In the genomic region with DNA sequence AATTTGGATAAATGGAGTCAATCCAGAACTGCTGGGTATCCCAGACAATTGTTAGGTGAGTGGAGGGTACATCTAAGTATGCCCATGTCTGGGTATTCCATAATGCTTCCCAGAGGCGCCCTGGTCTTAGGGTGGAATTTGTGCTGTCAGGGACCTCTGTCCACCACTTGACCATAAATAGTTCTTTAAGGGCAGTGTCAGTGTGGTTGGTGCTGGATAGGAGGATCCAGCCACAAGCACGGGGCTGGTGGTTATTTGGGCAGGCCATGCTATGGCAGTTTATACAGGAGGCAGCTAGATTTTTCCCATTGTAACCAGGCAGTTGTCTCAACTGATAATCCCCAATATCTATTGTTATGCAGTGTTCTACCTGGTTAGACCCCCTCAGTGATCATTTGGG, we compare ENCODE assay signal across 36 cellular contexts.
"Had no signal": no experiment of that assay in that cellular context is flagged by ENCODE, and none has a peak within 500 bp of the region (broad histone marks: within the 10 kb centered on the region; RNA-seq: fewer than 3 reads in every experiment).

No MANE protein-coding gene starts in this region.

- ATAC-seq: activated CD8-positive, alpha-beta T cell treated with anti-CD3 and anti-CD28 coated beads for 36 hours; activated naive CD4-positive, alpha-beta T cell treated with anti-CD3 and anti-CD28 coated beads, Interleukin-2, amount 50 U/mL, for 72 hours; activated T-cell treated with anti-CD3 and anti-CD28 coated beads, Interleukin-2, amount 50 U/mL, for 4 hours; activated T-cell treated with anti-CD3 and anti-CD28 coated beads, Interleukin-2, amount 50 U/mL, for 72 hours; activated T-helper 17 cell treated with anti-CD3 and anti-CD28 coated beads, Interleukin-2, amount 50 U/mL, for 72 hours; body of pancreas had no signal

- H3K36me3 ChIP-seq: adrenal gland, brain microvascular endothelial cell, breast epithelium, cardiac muscle cell had no signal

- H3K4me1 ChIP-seq: adrenal gland, body of pancreas, breast epithelium had no signal

- H3K4me3 ChIP-seq: adrenal gland, body of pancreas, breast epithelium, cardiac muscle cell had no signal

- FAIRE-seq: astrocyte, TTC549 had no signal

- H3K9me3 ChIP-seq: adrenal gland, body of pancreas, breast epithelium had no signal

- H3K27ac ChIP-seq: adrenal gland, body of pancreas, brain microvascular endothelial cell, breast epithelium, cardiac muscle cell, VCaP had no signal

- H3K27me3 ChIP-seq: adrenal gland, body of pancreas, brain microvascular endothelial cell, breast epithelium, cardiac muscle cell had no signal

- DNase-seq: activated B cell treated with CpG ODN at 0.5 μM for 24 hours; activated CD4-positive, alpha-beta memory T cell treated with anti-CD3 and anti-CD28 coated beads for 36 hours; activated CD4-positive, alpha-beta T cell treated with anti-CD3 and anti-CD28 coated beads for 4 hours; activated CD4-positive, alpha-beta T cell treated with anti-CD3 and anti-CD28 coated beads, Interleukin-2, amount 10 ng/mL, durations not matched to agents 24 days and 14 days; activated CD4-positive, alpha-beta T cell treated with anti-CD3 and anti-CD28 coated beads, Interleukin-2, amount 50 U/mL, for 1 hour; activated CD4-positive, alpha-beta T cell treated with anti-CD3 and anti-CD28 coated beads, Interleukin-2, amount 50 U/mL, for 4 hours; activated CD4-positive, CD25-positive, alpha-beta regulatory T cell treated with anti-CD3 and anti-CD28 coated beads, Interleukin-2, amount 50 U/mL, for 72 hours; activated CD8-positive, alpha-beta memory T cell treated with anti-CD3 and anti-CD28 coated beads, Interleukin-2, amount 50 U/mL, for 4 hours; activated CD8-positive, alpha-beta T cell treated with anti-CD3 and anti-CD28 coated beads for 36 hours; activated effector memory CD4-positive, alpha-beta T cell treated with anti-CD3 and anti-CD28 coated beads, Interleukin-2, amount 50 U/mL, for 16 hours; activated gamma-delta T cell treated with Interleukin-2 at 50 U/mL for 16 hours; activated naive CD4-positive, alpha-beta T cell; activated naive CD4-positive, alpha-beta T cell treated with anti-CD3 and anti-CD28 coated beads for 36 hours; activated naive CD4-positive, alpha-beta T cell treated with anti-CD3 and anti-CD28 coated beads, Interleukin-2, amount 50 U/mL, for 16 hours; activated naive CD8-positive, alpha-beta T cell treated with anti-CD3 and anti-CD28 coated beads for 36 hours; activated T-cell treated with anti-CD3 and anti-CD28 coated beads for 4 hours; activated T-cell treated with anti-CD3 and anti-CD28 coated beads, Interleukin-2, amount 50 U/mL, for 1 hour; activated T-cell treated with anti-CD3 and anti-CD28 coated beads, Interleukin-2, amount 50 U/mL, for 4 hours; activated T-cell treated with anti-CD3 and anti-CD28 coated beads, Interleukin-2, amount 50 U/mL, for 72 hours; adrenal gland; amniotic stem cell; aorta; body of pancreas; brain microvascular endothelial cell; caudate nucleus; cerebellar nuclear complex; T-helper 1 cell; T-helper 2 cell; T-helper 9 cell had no signal
